Comparison of ENCODE assay signal across 1 cellular context in genomic region chr6:149122850-149123821, GRCh38.
TF ChIP-seq lines count a peak whose summit lies in the region.

No MANE protein-coding gene starts in this region.

TF ChIP-seq in GM12878, 131 proteins besides CTCF, POLR2A, EP300 and RAD21 (continued from another document):
- TF ChIP-seq IRF5 (IDR thresholded peaks at IDR 0.05; ENCODE audit: borderline replicate concordance) = no peak
- TF ChIP-seq, protein P1, sequence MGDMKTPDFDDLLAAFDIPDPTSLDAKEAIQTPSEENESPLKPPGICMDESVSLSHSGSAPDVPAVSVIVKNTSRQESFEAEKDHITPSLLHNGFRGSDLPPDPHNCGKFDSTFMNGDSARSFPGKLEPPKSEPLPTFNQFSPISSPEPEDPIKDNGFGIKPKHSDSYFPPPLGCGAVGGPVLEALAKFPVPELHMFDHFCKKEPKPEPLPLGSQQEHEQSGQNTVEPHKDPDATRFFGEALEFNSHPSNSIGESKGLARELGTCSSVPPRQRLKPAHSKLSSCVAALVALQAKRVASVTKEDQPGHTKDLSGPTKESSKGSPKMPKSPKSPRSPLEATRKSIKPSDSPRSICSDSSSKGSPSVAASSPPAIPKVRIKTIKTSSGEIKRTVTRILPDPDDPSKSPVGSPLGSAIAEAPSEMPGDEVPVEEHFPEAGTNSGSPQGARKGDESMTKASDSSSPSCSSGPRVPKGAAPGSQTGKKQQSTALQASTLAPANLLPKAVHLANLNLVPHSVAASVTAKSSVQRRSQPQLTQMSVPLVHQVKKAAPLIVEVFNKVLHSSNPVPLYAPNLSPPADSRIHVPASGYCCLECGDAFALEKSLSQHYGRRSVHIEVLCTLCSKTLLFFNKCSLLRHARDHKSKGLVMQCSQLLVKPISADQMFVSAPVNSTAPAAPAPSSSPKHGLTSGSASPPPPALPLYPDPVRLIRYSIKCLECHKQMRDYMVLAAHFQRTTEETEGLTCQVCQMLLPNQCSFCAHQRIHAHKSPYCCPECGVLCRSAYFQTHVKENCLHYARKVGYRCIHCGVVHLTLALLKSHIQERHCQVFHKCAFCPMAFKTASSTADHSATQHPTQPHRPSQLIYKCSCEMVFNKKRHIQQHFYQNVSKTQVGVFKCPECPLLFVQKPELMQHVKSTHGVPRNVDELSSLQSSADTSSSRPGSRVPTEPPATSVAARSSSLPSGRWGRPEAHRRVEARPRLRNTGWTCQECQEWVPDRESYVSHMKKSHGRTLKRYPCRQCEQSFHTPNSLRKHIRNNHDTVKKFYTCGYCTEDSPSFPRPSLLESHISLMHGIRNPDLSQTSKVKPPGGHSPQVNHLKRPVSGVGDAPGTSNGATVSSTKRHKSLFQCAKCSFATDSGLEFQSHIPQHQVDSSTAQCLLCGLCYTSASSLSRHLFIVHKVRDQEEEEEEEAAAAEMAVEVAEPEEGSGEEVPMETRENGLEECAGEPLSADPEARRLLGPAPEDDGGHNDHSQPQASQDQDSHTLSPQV (IDR thresholded peaks at IDR 0.05) = no peak
- no peak for TF ChIP-seq SMAD1 (IDR thresholded peaks at IDR 0.05; ENCODE audit: low read depth, partially characterized antibody)
- no peak for TF ChIP-seq RCOR1 (conservative IDR thresholded peaks at IDR 0.05; ENCODE audit: low read depth, low read length)
TF ChIP-seq in GM12878: peak in this region for 0.
